In the genomic region with DNA sequence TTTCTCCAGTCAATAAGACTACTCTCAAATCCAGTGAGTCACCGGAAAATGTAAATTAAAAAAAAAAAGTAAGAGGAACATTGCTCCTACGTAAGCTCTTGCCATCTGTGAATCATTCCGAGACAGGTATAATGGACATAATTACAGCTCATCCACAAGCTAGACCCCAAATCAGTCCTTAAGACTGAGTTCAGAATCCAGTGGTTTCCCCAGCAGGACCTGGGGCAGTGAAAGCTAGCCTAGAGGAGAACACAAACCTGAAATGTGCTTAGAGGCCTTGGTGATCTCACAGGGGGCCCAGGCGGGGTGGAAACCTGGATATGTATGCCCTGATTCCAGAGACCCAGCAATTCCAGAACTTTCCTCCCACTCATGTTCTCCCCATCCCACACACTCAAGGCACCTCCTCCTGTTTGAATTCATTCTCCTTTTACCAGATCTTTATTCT, we compare ENCODE assay signal across 18 cellular contexts.
DNase-seq lines count a peak whose midpoint lies in the region; ATAC-seq and TF ChIP-seq lines count a peak whose summit lies in the region.
"Had no signal": no experiment of that assay in that cellular context is flagged by ENCODE, and none has a peak within 500 bp of the region (broad histone marks: within the 10 kb centered on the region; RNA-seq: fewer than 3 reads in every experiment).

No MANE protein-coding gene starts in this region.

- H3K27ac ChIP-seq in mesenchymal stem cell (ENCODE audit: low read length, poor library complexity, severe bottlenecking) (no peak overlapping the region), prostate gland (no peak overlapping the region)
- H3K27ac ChIP-seq: hepatocyte, KMS-11, vagina had no signal

- no peak overlapping the region for H2AFZ ChIP-seq in mesenchymal stem cell (ENCODE audit: low read depth, low read length)
- H2AFZ ChIP-seq: hepatocyte had no signal

- 71% methylated on average over 4 of the region's 4 CpGs for WGBS in mesenchymal stem cell
- 86% methylated on average over 4 of the region's 4 CpGs for WGBS in prostate gland

- no peak overlapping the region for H3K23ac ChIP-seq in mesenchymal stem cell (ENCODE audit: low read length in 2 of 2)

- H3K4me1 ChIP-seq in mesenchymal stem cell (ENCODE audit: control insufficient read depth, insufficient read depth, low read depth, low read length), result peaks cover 19% of the 10 kb centered on the region
- no peaks in the 10 kb centered on the region for H3K4me1 ChIP-seq in prostate gland (replicated peaks)

- no peak overlapping the region for H3K4ac ChIP-seq in mesenchymal stem cell (ENCODE audit: low read depth in 1 of 2, low read length in 2 of 2)

- no peak overlapping the region for H3K4me3 ChIP-seq in choroid plexus epithelial cell (ENCODE audit: low read depth, low read length)
- no peak overlapping the region for H3K4me3 ChIP-seq in mesenchymal stem cell (ENCODE audit: insufficient read depth in 1 of 2, low read depth in 1 of 2, low read length in 2 of 2)
- no peak overlapping the region for H3K4me3 ChIP-seq in prostate gland
- H3K4me3 ChIP-seq: hepatocyte, vagina had no signal

- H2BK12ac ChIP-seq in mesenchymal stem cell (ENCODE audit: low read length in 2 of 2), result no peak overlapping the region

- H4K91ac ChIP-seq in mesenchymal stem cell (ENCODE audit: low read length), result no peak overlapping the region

- H3K4me3 Mint-ChIP-seq in activated CD8-positive, alpha-beta T cell treated with anti-CD3 and anti-CD28 coated beads, Interleukin-2, amount 10 ng/mL, durations not matched to agents 7 days and 5 days, result no peak overlapping the region
- no peak overlapping the region for H3K4me3 Mint-ChIP-seq in Calu3 (ENCODE audit: low read depth, unreplicated experiment)
- H3K4me3 Mint-ChIP-seq: activated CD4-positive, alpha-beta memory T cell treated with anti-CD3 and anti-CD28 coated beads for 36 hours; activated naive CD8-positive, alpha-beta T cell treated with anti-CD3 and anti-CD28 coated beads, Interleukin-2, amount 50 U/mL, for 24 hours; stimulated activated naive CD8-positive, alpha-beta T cell treated with anti-CD3 and anti-CD28 coated beads, Interleukin-15, amount 100 ng/mL, for 72 hours had no signal

- CTCF ChIA-PET in activated CD8-positive, alpha-beta T cell treated with anti-CD3 and anti-CD28 coated beads, Interleukin-2, amount 10 ng/mL, durations not matched to agents 7 days and 5 days (lab: Charles Lee), result no interaction called here
- CTCF ChIA-PET in Calu3 (lab: Charles Lee), result interaction anchor here (0.6 to 0.8 kb wide), 6 partner anchors 10 to 719 kb away, joined by 3 to 6 read pairs (median 4); no protein-coding TSS in a partner anchor

- peak overlapping the region in 1 of 2 experiments; percentile 69 for H3K18ac ChIP-seq in mesenchymal stem cell (ENCODE audit: low read depth in 1 of 2, low read length in 2 of 2)

- DNase-seq in Daoy (ENCODE audit: low read depth), result peak; percentile 65
- DNase-seq in NCI-H69 (lab: John Stamatoyannopoulos, UW), result peak; percentile 8
- DNase-seq in choroid plexus epithelial cell (ENCODE audit: low read depth), result peak; percentile 56
- peak; percentile 75 for DNase-seq in mesenchymal stem cell
- no peak for DNase-seq in GM10266 (ENCODE audit: extremely low spot score)
- no peak for DNase-seq in activated CD8-positive, alpha-beta T cell treated with anti-CD3 and anti-CD28 coated beads, Interleukin-2, amount 10 ng/mL, durations not matched to agents 7 days and 5 days
- DNase-seq in prostate gland (ENCODE audit: low spot score), result no peak
- DNase-seq in Calu3, result no peak
- DNase-seq: activated CD4-positive, alpha-beta memory T cell treated with anti-CD3 and anti-CD28 coated beads for 36 hours; activated naive CD8-positive, alpha-beta T cell treated with anti-CD3 and anti-CD28 coated beads, Interleukin-2, amount 50 U/mL, for 24 hours; left colon; NCI-H1417; NCI-H345; stimulated activated CD4-positive, alpha-beta T cell treated with anti-CD3 and anti-CD28 coated beads, Interleukin-12 subunit alpha, Interleukin-12 subunit beta, amount 100 ng/mL, for 4 hours; stimulated activated naive CD8-positive, alpha-beta T cell treated with anti-CD3 and anti-CD28 coated beads, Interleukin-15, amount 100 ng/mL, for 72 hours had no signal

- H3K27me3 ChIP-seq in mesenchymal stem cell (ENCODE audit: control insufficient read depth in 1 of 2, insufficient read depth in 1 of 2, low read length in 2 of 2) (no peaks in the 10 kb centered on the region), prostate gland (replicated peaks; ENCODE audit: insufficient read depth) (no peaks in the 10 kb centered on the region)
- H3K27me3 ChIP-seq: hepatocyte, vagina had no signal

- H3K36me3 Mint-ChIP-seq in activated CD8-positive, alpha-beta T cell treated with anti-CD3 and anti-CD28 coated beads, Interleukin-2, amount 10 ng/mL, durations not matched to agents 7 days and 5 days (ENCODE audit: low read depth), result no peaks in the 10 kb centered on the region
- H3K36me3 Mint-ChIP-seq in Calu3 (ENCODE audit: insufficient read depth, unreplicated experiment), result no peaks in the 10 kb centered on the region
- H3K36me3 Mint-ChIP-seq: activated CD4-positive, alpha-beta memory T cell treated with anti-CD3 and anti-CD28 coated beads for 36 hours had no signal

- H2BK120ac ChIP-seq in mesenchymal stem cell (ENCODE audit: low read depth, low read length), result no peak overlapping the region

- H3K36me3 ChIP-seq in mesenchymal stem cell (ENCODE audit: control insufficient read depth in 1 of 2, insufficient read depth in 2 of 2, low read depth in 1 of 2, low read length in 2 of 2), result no peaks in the 10 kb centered on the region
- no peaks in the 10 kb centered on the region for H3K36me3 ChIP-seq in prostate gland
- H3K36me3 ChIP-seq: vagina had no signal

- H3K9ac ChIP-seq in mesenchymal stem cell (ENCODE audit: low read length), result no peak overlapping the region
- H3K9ac ChIP-seq: KMS-11 had no signal

- H3K9me3 ChIP-seq in mesenchymal stem cell (ENCODE audit: control insufficient read depth, low read length), result no peaks in the 10 kb centered on the region
- no peaks in the 10 kb centered on the region for H3K9me3 ChIP-seq in prostate gland
- H3K9me3 ChIP-seq: vagina had no signal

- BruUV-seq in Calu3 (replicated peaks; lab: Mats Ljungman, UMichigan), result no TSS peak

- intact Hi-C loops in prostate gland (cut with DNase I) (no loop called here), Calu3 (cut with micrococcal nuclease; ENCODE audit: unreplicated experiment) (no loop called here)

- TF ChIP-seq POLR2A in prostate gland (IDR thresholded peaks at IDR 0.05), result no peak

- no peak for ATAC-seq in activated CD8-positive, alpha-beta T cell treated with anti-CD3 and anti-CD28 coated beads, Interleukin-2, amount 10 ng/mL, durations not matched to agents 7 days and 5 days
- ATAC-seq: activated naive CD8-positive, alpha-beta T cell treated with anti-CD3 and anti-CD28 coated beads, Interleukin-2, amount 50 U/mL, for 24 hours; left colon; stimulated activated naive CD8-positive, alpha-beta T cell treated with anti-CD3 and anti-CD28 coated beads, Interleukin-15, amount 100 ng/mL, for 72 hours had no signal

- H2BK15ac ChIP-seq in mesenchymal stem cell (ENCODE audit: low read depth, poor library complexity, severe bottlenecking), result no peak overlapping the region

- H3K27ac Mint-ChIP-seq in activated CD8-positive, alpha-beta T cell treated with anti-CD3 and anti-CD28 coated beads, Interleukin-2, amount 10 ng/mL, durations not matched to agents 7 days and 5 days, result no peak overlapping the region
- no peak overlapping the region for H3K27ac Mint-ChIP-seq in Calu3 (ENCODE audit: unreplicated experiment)
- H3K27ac Mint-ChIP-seq: activated CD4-positive, alpha-beta memory T cell treated with anti-CD3 and anti-CD28 coated beads for 36 hours; activated naive CD8-positive, alpha-beta T cell treated with anti-CD3 and anti-CD28 coated beads, Interleukin-2, amount 50 U/mL, for 24 hours; stimulated activated naive CD8-positive, alpha-beta T cell treated with anti-CD3 and anti-CD28 coated beads, Interleukin-15, amount 100 ng/mL, for 72 hours had no signal

- H3K79me1 ChIP-seq in mesenchymal stem cell (replicated peaks; ENCODE audit: low read length, poor library complexity, severe bottlenecking), result no peaks in the 10 kb centered on the region

- no peak overlapping the region for H3K14ac ChIP-seq in mesenchymal stem cell (ENCODE audit: low read length in 2 of 2)

- TF ChIP-seq CTCF in choroid plexus epithelial cell (conservative IDR thresholded peaks at IDR 0.05; ENCODE audit: low read depth, low read length) (no peak), GM10266 (IDR thresholded peaks at IDR 0.05; ENCODE audit: control insufficient read depth, insufficient read depth, low read depth, missing control alignments) (no peak), prostate gland (IDR thresholded peaks at IDR 0.05) (no peak), Calu3 (IDR thresholded peaks at IDR 0.05; ENCODE audit: unreplicated experiment) (no peak)

- H2AK5ac ChIP-seq in mesenchymal stem cell (ENCODE audit: low read length, severe bottlenecking), result no peak overlapping the region

- H4K8ac ChIP-seq in mesenchymal stem cell (ENCODE audit: low read length), result no peak overlapping the region

- H3K27me3 Mint-ChIP-seq in activated CD8-positive, alpha-beta T cell treated with anti-CD3 and anti-CD28 coated beads, Interleukin-2, amount 10 ng/mL, durations not matched to agents 7 days and 5 days (ENCODE audit: low read depth), result no peaks in the 10 kb centered on the region
- H3K27me3 Mint-ChIP-seq in Calu3 (ENCODE audit: unreplicated experiment), result no peaks in the 10 kb centered on the region

- H3K9me3 Mint-ChIP-seq in activated CD8-positive, alpha-beta T cell treated with anti-CD3 and anti-CD28 coated beads, Interleukin-2, amount 10 ng/mL, durations not matched to agents 7 days and 5 days (ENCODE audit: insufficient read depth), result no peaks in the 10 kb centered on the region
- no peaks in the 10 kb centered on the region for H3K9me3 Mint-ChIP-seq in Calu3 (ENCODE audit: low read depth, unreplicated experiment)
- H3K9me3 Mint-ChIP-seq: activated naive CD8-positive, alpha-beta T cell treated with anti-CD3 and anti-CD28 coated beads, Interleukin-2, amount 50 U/mL, for 24 hours had no signal

- no peak overlapping the region for H3K4me2 ChIP-seq in mesenchymal stem cell (ENCODE audit: low read length, poor library complexity, severe bottlenecking)
- H3K4me2 ChIP-seq: hepatocyte, KMS-11 had no signal

- no peaks in the 10 kb centered on the region for H3K4me1 Mint-ChIP-seq in activated CD8-positive, alpha-beta T cell treated with anti-CD3 and anti-CD28 coated beads, Interleukin-2, amount 10 ng/mL, durations not matched to agents 7 days and 5 days (ENCODE audit: low read depth)
- H3K4me1 Mint-ChIP-seq in Calu3 (ENCODE audit: low read depth, unreplicated experiment), result peaks cover 19% of the 10 kb centered on the region
- H3K4me1 Mint-ChIP-seq: stimulated activated naive CD8-positive, alpha-beta T cell treated with anti-CD3 and anti-CD28 coated beads, Interleukin-15, amount 100 ng/mL, for 72 hours had no signal

- H2BK5ac ChIP-seq in mesenchymal stem cell (ENCODE audit: low read depth, low read length, poor library complexity, severe bottlenecking), result no peak overlapping the region

- POLR2A ChIA-PET in activated CD8-positive, alpha-beta T cell treated with anti-CD3 and anti-CD28 coated beads, Interleukin-2, amount 10 ng/mL, durations not matched to agents 7 days and 5 days (lab: Charles Lee), result no interaction called here

Comparison
In these comparisons a context has a peak if more than half of its experiments do, and no peak if none do; other contexts are left out.
1. DNase-seq: peak in Daoy (single experiment), NCI-H69 (single experiment), choroid plexus epithelial cell (single experiment) and mesenchymal stem cell (single experiment); none in GM10266 (single experiment), activated CD8-positive, alpha-beta T cell treated with anti-CD3 and anti-CD28 coated beads, Interleukin-2, amount 10 ng/mL, durations not matched to agents 7 days and 5 days (single experiment), prostate gland (single experiment) and Calu3 (single experiment).